Comparison of ENCODE assay signal across 8 cellular contexts in the genomic region with DNA sequence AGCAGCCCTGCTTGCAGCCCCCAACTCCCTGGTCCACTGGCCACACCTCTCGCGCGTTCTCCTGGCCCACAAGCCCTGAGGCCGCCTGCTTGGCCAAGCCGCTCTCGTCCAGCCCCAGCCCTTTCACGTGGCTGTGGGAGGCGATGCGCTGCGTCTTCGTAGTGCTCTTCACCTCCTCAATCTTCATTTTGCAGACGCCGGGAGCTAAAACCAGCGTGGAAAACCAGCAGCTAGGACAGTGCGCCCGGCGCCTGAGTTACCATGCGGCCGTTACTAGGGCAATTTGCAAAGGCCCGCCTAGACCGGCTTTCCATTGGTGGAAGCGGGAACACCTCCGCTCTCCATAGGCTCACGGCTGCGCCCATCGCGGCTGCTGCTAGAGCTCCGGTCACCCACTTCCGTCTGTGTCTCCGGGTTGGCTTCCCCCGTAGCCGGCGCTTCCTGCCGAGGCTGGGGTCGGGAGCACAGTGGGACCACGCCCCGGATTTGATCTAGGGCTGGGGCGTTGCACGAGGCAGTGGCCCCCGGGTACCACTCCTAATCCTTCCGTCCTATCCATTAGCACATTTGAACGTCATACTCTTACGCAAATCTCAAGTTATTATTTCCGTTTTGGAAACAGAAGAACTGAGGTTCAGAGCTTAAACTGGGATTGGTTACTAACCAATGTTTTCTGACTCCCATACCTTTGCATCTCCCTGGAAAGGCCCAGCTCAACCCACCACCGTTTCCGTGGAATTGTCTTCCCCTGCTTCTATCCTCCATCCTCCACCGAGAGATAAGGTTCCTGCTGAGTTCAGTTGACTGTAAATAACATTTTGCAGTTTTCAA. TPM values are rescaled to one million over a fixed set of nuclear protein-coding genes. Genes with fewer than 3 reads are reported as not detected.
A peak's percentile ranks its signal among the peaks of the same experiment; 100 is the strongest.
DNase-seq lines count a peak whose midpoint lies in the region; ATAC-seq lines count a peak whose summit lies in the region.

TSS of gene RUVBL1 (minus strand) at position 275 of the 831 bp plus-strand sequence. CDS start at position 187, 88 bp downstream.

- peak within 1 kb of the TSS; percentile 82 to 99 (median 88) for H3K4me2 ChIP-seq in BLaER1 treated with 17β-estradiol and CSF1 and Interleukin-3, amounts not matched to agents 10 nM and 100 nM

- peak within 1 kb of the TSS; percentile 84 to 96 (median 89) for H3K9ac ChIP-seq in BLaER1 treated with 17β-estradiol and CSF1 and Interleukin-3, amounts not matched to agents 10 nM and 100 nM

- H3K27me3 ChIP-seq in BLaER1 treated with 17β-estradiol and CSF1 and Interleukin-3, amounts not matched to agents 10 nM and 100 nM = no peaks in the 10 kb centered on the region

- ATAC-seq in GM19351 (IDR thresholded peaks at IDR 0.05; ENCODE audit: unreplicated experiment) = peak; percentile 97
- peak; percentile 97 for ATAC-seq in HG03521 (IDR thresholded peaks at IDR 0.05; ENCODE audit: unreplicated experiment)
- ATAC-seq in left lobe of liver = peak; percentile 99

- peak within 1 kb of the TSS; percentile 53 to 94 (median 87); a peak in 21 of 22 replicates for H3K27ac ChIP-seq in BLaER1 treated with 17β-estradiol and CSF1 and Interleukin-3, amounts not matched to agents 10 nM and 100 nM

- peaks cover 0 to under 1% (median 0%) of the 10 kb centered on the region in 11 experiments; a peak in 1 of 22 replicates for H4K20me1 ChIP-seq in BLaER1 treated with 17β-estradiol and CSF1 and Interleukin-3, amounts not matched to agents 10 nM and 100 nM

- no peaks in the 10 kb centered on the region for H3K9me3 ChIP-seq in BLaER1 treated with 17β-estradiol and CSF1 and Interleukin-3, amounts not matched to agents 10 nM and 100 nM (replicated peaks in 1 of 11)

- peaks cover 8 to 22% (median 13%) of the 10 kb centered on the region in 10 experiments for H3K4me1 ChIP-seq in BLaER1 treated with 17β-estradiol and CSF1 and Interleukin-3, amounts not matched to agents 10 nM and 100 nM

- peak within 1 kb of the TSS; percentile 75 to 98 (median 93) for H3K4me3 ChIP-seq in BLaER1 treated with 17β-estradiol and CSF1 and Interleukin-3, amounts not matched to agents 10 nM and 100 nM

- DNase-seq in NCI-H748 (lab: John Stamatoyannopoulos, UW; ENCODE audit: unreplicated experiment) = peak; percentile 98
- DNase-seq in activated CD4-positive, alpha-beta T cell treated with anti-CD3 and anti-CD28 coated beads, Interleukin-2, amount 50 U/mL, for 1 hour = peak; percentile 96
- peak; percentile 98 for DNase-seq in dedifferentiated amniotic fluid mesenchymal stem cell (ENCODE audit: extremely low spot score)
- peak; percentile 97 for DNase-seq in left lobe of liver (ENCODE audit: low spot score)
- peak; percentile 95 for DNase-seq in stimulated activated CD4-positive, alpha-beta T cell treated with anti-CD3 and anti-CD28 coated beads, Interleukin-2, amount 100 ng/mL, for 4 hours (ENCODE audit: low read depth)

- H3K36me3 ChIP-seq in BLaER1 treated with 17β-estradiol and CSF1 and Interleukin-3, amounts not matched to agents 10 nM and 100 nM = peaks cover under 1 to 34% (median 12%) of the 10 kb centered on the region in 11 experiments; a peak in 19 of 22 replicates

RNA-seq across cellular contexts. Expression of gene RUVBL1, which starts in this region (rescaled TPM):
- 11.3 TPM for total RNA-seq in left lobe of liver

Comparison
In these comparisons a context has a peak if more than half of its experiments do, and no peak if none do; other contexts are left out.
1. Peak in every context shown above with its lines: DNase-seq, ATAC-seq, H3K4me3 ChIP-seq and H3K27ac ChIP-seq.